Comparison of ENCODE assay signal across 1 cellular context in the genomic region with DNA sequence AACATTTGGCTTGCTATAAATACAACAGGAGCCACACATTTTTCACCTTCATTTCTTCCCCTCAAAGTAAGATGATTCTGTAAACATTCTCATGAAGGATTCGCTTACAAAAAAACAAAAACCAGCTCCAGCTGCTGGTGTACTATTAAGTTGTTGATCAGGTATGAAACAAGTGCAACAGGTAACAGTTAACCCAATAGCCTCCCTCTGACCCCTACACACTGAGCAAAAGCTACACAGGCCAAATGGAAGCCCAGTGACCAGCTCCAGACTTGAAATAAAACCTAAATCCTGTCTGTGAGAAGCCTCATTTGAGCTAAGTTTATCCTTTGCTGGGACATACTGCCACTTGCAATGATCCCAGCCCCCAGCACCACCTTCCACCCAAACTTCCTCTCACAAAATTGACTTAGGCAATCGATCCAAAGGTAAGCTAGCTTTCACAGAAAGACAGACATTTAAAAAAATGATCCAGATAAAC.
TF ChIP-seq lines count a peak whose summit lies in the region.

No MANE protein-coding gene starts in this region.

TF ChIP-seq in H1, 55 proteins besides CTCF, POLR2A, EP300 and RAD21:
- TF ChIP-seq BCL11A (IDR thresholded peaks at IDR 0.05; ENCODE audit: low read depth in 2 of 2, low read length in 2 of 2) (no peak), SAP30 (IDR thresholded peaks at IDR 0.05; ENCODE audit: insufficient read depth, insufficient replicate concordance, low read length) (no peak), TEAD4 (IDR thresholded peaks at IDR 0.05; ENCODE audit: low read depth, low read length) (no peak), TBP (IDR thresholded peaks at IDR 0.05; ENCODE audit: low read depth, low read length) (no peak), SP2 (IDR thresholded peaks at IDR 0.05; ENCODE audit: low read length) (no peak), TAF1 (IDR thresholded peaks at IDR 0.05; ENCODE audit: low read depth, low read length) (no peak), GTF2F1 (IDR thresholded peaks at IDR 0.05; ENCODE audit: borderline replicate concordance, low read depth, low read length) (no peak), FOSL1 (IDR thresholded peaks at IDR 0.05; ENCODE audit: insufficient read depth, low read depth, low read length) (no peak), BRCA1 (IDR thresholded peaks at IDR 0.05; ENCODE audit: low read depth, low read length) (no peak), PHF8 (conservative IDR thresholded peaks at IDR 0.05; ENCODE audit: low read depth, low read length) (no peak), HDAC6 (IDR thresholded peaks at IDR 0.05; ENCODE audit: low read depth, low read length) (no peak), GABPA (IDR thresholded peaks at IDR 0.05; ENCODE audit: borderline replicate concordance, insufficient read depth, low read length) (no peak), RXRA (IDR thresholded peaks at IDR 0.05; ENCODE audit: insufficient read depth, low read depth, low read length) (no peak), SIX5 (IDR thresholded peaks at IDR 0.05; ENCODE audit: low read depth, low read length) (no peak), CHD2 (IDR thresholded peaks at IDR 0.05; ENCODE audit: low read length) (no peak), EGR1 (IDR thresholded peaks at IDR 0.05; ENCODE audit: borderline replicate concordance, low read depth, low read length) (no peak)
